Comparison of ENCODE assay signal across 17 cellular contexts in the genomic region with DNA sequence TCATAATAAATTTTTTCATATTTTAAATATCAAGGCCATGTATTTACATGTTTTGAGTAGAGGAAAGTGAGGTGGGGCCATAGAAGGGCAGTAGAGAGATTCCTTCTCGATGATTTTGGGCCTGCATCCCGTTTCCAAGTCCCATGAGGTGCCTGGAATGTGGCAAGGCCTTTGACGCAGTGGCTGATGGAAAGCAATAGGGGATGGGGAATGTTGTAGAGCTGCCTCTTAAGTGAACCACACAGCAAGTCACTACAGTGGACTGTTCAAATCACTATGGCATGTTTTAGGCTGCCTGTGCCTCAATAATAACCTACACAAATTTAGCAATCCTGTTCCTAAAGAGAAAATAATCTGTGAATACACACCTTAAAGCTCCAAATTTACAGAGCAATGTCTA. TPM values are rescaled to one million over a fixed set of nuclear protein-coding genes. Genes with fewer than 3 reads are reported as not detected.
A peak's percentile ranks its signal among the peaks of the same experiment; 100 is the strongest.
DNase-seq lines count a peak whose midpoint lies in the region; ATAC-seq, FAIRE-seq and TF ChIP-seq lines count a peak whose summit lies in the region.
"Had no signal": no experiment of that assay in that cellular context is flagged by ENCODE, and none has a peak within 500 bp of the region (broad histone marks: within the 10 kb centered on the region; RNA-seq: fewer than 3 reads in every experiment).

No MANE protein-coding gene starts in this region.

- H3K14ac ChIP-seq in H1 (ENCODE audit: insufficient read length) = no peak overlapping the region

- no peak overlapping the region for H3K56ac ChIP-seq in H1 (replicated peaks; ENCODE audit: insufficient read length, low read depth, low read length)

- H3K9ac ChIP-seq in H1 (replicated peaks in 1 of 4; ENCODE audit: extremely low read depth in 1 of 4, low read depth in 3 of 4, low read length in 3 of 4) = no peak overlapping the region

- no peak for TF ChIP-seq CTCF in left ventricle myocardium inferior (IDR thresholded peaks at IDR 0.05; ENCODE audit: borderline replicate concordance)
- TF ChIP-seq CTCF in H1 (IDR thresholded peaks at IDR 0.05; ENCODE audit: control extremely low read depth in 1 of 3, insufficient read depth in 1 of 3, low read depth in 1 of 3, low read length in 3 of 3) = no peak

- CTCF ChIA-PET in H1 (lab: Charles Lee; ENCODE audit: partially characterized antibody) = interaction anchor here (0.9 to 1.4 kb wide), 3 partner anchors 9 to 163 kb away, joined by 3 to 4 read pairs (median 3); no protein-coding TSS in a partner anchor

- TF ChIP-seq RAD21 in H1 (IDR thresholded peaks at IDR 0.05 in 1 of 2, conservative IDR thresholded peaks at IDR 0.05 in 1 of 2; ENCODE audit: low read depth in 2 of 2, low read length in 2 of 2) = no peak

- ATAC-seq in Right ventricle myocardium inferior (peak; percentile 72), right cardiac atrium (peak; percentile 51 to 76), HG03354 (IDR thresholded peaks at IDR 0.05; ENCODE audit: poor library complexity, severe bottlenecking, unreplicated experiment) (no peak)

- H2AFZ ChIP-seq in H1 (ENCODE audit: low read length) = no peak overlapping the region

- H3K18ac ChIP-seq in H1 (ENCODE audit: extremely low read depth, low read length) = no peak overlapping the region

- no peak overlapping the region for H3K4ac ChIP-seq in H1 (replicated peaks; ENCODE audit: insufficient read length, low read depth, low read length)

- no peak overlapping the region for H2BK5ac ChIP-seq in H1 (ENCODE audit: low read depth, low read length)

- no peak overlapping the region for H4K5ac ChIP-seq in H1 (ENCODE audit: insufficient read length, low read depth, low read length)

- no peak overlapping the region for H3K4me2 ChIP-seq in H1 (ENCODE audit: insufficient read depth in 1 of 2, low read depth in 2 of 2, low read length in 2 of 2)

- H2BK20ac ChIP-seq in H1 (ENCODE audit: low read length) = no peak overlapping the region

- H3K36me3 ChIP-seq in left ventricle myocardium inferior (no peaks in the 10 kb centered on the region), H1 (ENCODE audit: control insufficient read depth in 2 of 4, insufficient read depth in 4 of 4, low read length in 3 of 4) (no peaks in the 10 kb centered on the region)
- H3K36me3 ChIP-seq: HAP-1 had no signal

- 24% methylated on average over 3 of the region's 3 CpGs; no CpG with 5 or more reads in 1 of the 2 experiments for WGBS in H1 (ENCODE audit: extremely low coverage in 1 of 2, insufficient coverage in 1 of 2, insufficient read length in 1 of 2, insufficient replicate concordance in 2 of 2, low coverage in 1 of 2, low lambda C conversion rate in 2 of 2, missing lambda C conversion rate in 1 of 2), 2 experiments
- 21% methylated on average over 3 of the region's 3 CpGs for WGBS in right cardiac atrium

- H2AK5ac ChIP-seq in H1 (ENCODE audit: low read depth, low read length) = no peak overlapping the region

- no peak overlapping the region for H4K8ac ChIP-seq in H1 (ENCODE audit: extremely low read depth, insufficient read depth, low read length)

- no peaks in the 10 kb centered on the region for H3K4me1 ChIP-seq in left ventricle myocardium inferior
- H3K4me1 ChIP-seq in H1 (replicated peaks in 1 of 4; ENCODE audit: control insufficient read depth in 3 of 4, insufficient read depth in 4 of 4, low read length in 3 of 4) = no peaks in the 10 kb centered on the region
- H3K4me1 ChIP-seq in right cardiac atrium (ENCODE audit: control insufficient read depth, insufficient read depth, low read length) = no peaks in the 10 kb centered on the region
- H3K4me1 ChIP-seq: HAP-1 had no signal

- H3K27me3 ChIP-seq in left ventricle myocardium inferior (ENCODE audit: low read depth) = no peaks in the 10 kb centered on the region
- H3K27me3 ChIP-seq in H1 (replicated peaks in 1 of 4; ENCODE audit: control insufficient read depth in 3 of 4, extremely low read depth in 1 of 4, insufficient read depth in 3 of 4, low read length in 3 of 4) = no peaks in the 10 kb centered on the region
- H3K27me3 ChIP-seq in right cardiac atrium (ENCODE audit: control insufficient read depth, insufficient read depth) = no peaks in the 10 kb centered on the region

- POLR2A ChIA-PET in H1 (lab: Charles Lee; ENCODE audit: partially characterized antibody) = no interaction called here

- H4K20me1 ChIP-seq in H1 (replicated peaks in 1 of 2; ENCODE audit: control insufficient read depth in 1 of 2, insufficient read depth in 2 of 2, low read length in 2 of 2) = no peaks in the 10 kb centered on the region

- no peaks in the 10 kb centered on the region for H3K79me2 ChIP-seq in H1 (ENCODE audit: control insufficient read depth in 1 of 2, insufficient read depth in 2 of 2, low read length in 2 of 2)

- no peak overlapping the region for H2BK120ac ChIP-seq in H1 (replicated peaks; ENCODE audit: low read depth, low read length)

- intact Hi-C loops in Right ventricle myocardium inferior (cut with DNase I) = no loop called here
- intact Hi-C loops in left ventricle myocardium inferior (cut with micrococcal nuclease) = no loop called here
- intact Hi-C loops in right cardiac atrium (cut with DNase I) = no loop called here

- DNase-seq in Right ventricle myocardium inferior (ENCODE audit: missing footprints) (no peak), left ventricle myocardium inferior (no peak), H1 (ENCODE audit: low read depth in 1 of 2, low spot score in 2 of 2) (no peak), right cardiac atrium (peak; percentile 26 to 51 (median 50)), stromal cell of bone marrow (ENCODE audit: low read depth) (peak; percentile 78), COR-L47 (lab: John Stamatoyannopoulos, UW) (no peak), SIG-M5 (lab: John Stamatoyannopoulos, UW) (no peak)
- DNase-seq: C1 segment of cervical spinal cord, EL, Kasumi-1, NCI-H1417, NCI-H2029 treated with DMSO at 0.1 percent for 48 hours, NCI-H226, NCI-H526 had no signal

- H2BK15ac ChIP-seq in H1 (ENCODE audit: low read length) = no peak overlapping the region

- no peaks in the 10 kb centered on the region for H3K23me2 ChIP-seq in H1 (ENCODE audit: low read depth, low read length)

- no peak for TF ChIP-seq POLR2A in H1 (IDR thresholded peaks at IDR 0.05; ENCODE audit: control extremely low read depth in 1 of 2, low read depth in 2 of 2, low read length in 2 of 2)

- no peak for TF ChIP-seq EP300 in H1 (IDR thresholded peaks at IDR 0.05; ENCODE audit: borderline replicate concordance in 1 of 2, low read depth in 2 of 2, low read length in 2 of 2)

- no peaks in the 10 kb centered on the region for H3K79me1 ChIP-seq in H1 (ENCODE audit: low read depth, low read length)

- H4K91ac ChIP-seq in H1 (replicated peaks; ENCODE audit: insufficient read length, low read length) = no peak overlapping the region

- H3K4me3 ChIP-seq in left ventricle myocardium inferior (no peak overlapping the region), H1 (ENCODE audit: extremely low read depth in 1 of 4, insufficient read depth in 2 of 4, low read depth in 3 of 4, low read length in 4 of 4) (no peak overlapping the region), right cardiac atrium (ENCODE audit: low read length) (no peak overlapping the region)
- H3K4me3 ChIP-seq: HAP-1 had no signal

- H3K27ac ChIP-seq in left ventricle myocardium inferior (replicated peaks) (no peak overlapping the region), H1 (ENCODE audit: low read depth, low read length) (no peak overlapping the region), right cardiac atrium (ENCODE audit: low read length) (no peak overlapping the region)
- H3K27ac ChIP-seq: 22Rv1 had no signal

- no peak overlapping the region for H2BK12ac ChIP-seq in H1 (ENCODE audit: low read depth, low read length)

- H3K9me3 ChIP-seq in left ventricle myocardium inferior (replicated peaks) = no peaks in the 10 kb centered on the region
- no peaks in the 10 kb centered on the region for H3K9me3 ChIP-seq in H1 (ENCODE audit: insufficient read depth in 2 of 2, low read depth in 1 of 2, low read length in 1 of 2)
- H3K9me3 ChIP-seq in right cardiac atrium (ENCODE audit: control insufficient read depth, low read length) = no peaks in the 10 kb centered on the region
- H3K9me3 ChIP-seq: HAP-1 had no signal

- no peak for FAIRE-seq in H1 (lab: Jason Lieb, UNC)

- no peak overlapping the region for H3K23ac ChIP-seq in H1 (ENCODE audit: insufficient read length)

TF ChIP-seq in H1, 55 proteins besides CTCF, POLR2A, EP300 and RAD21:
- no peak for TF ChIP-seq HDAC2 (IDR thresholded peaks at IDR 0.05; ENCODE audit: borderline replicate concordance in 1 of 2, low read depth in 2 of 2, low read length in 2 of 2)
- peak; percentile 83 for TF ChIP-seq TEAD4 (IDR thresholded peaks at IDR 0.05; ENCODE audit: low read depth, low read length)
TF ChIP-seq in H1: peak in this region for 1.

RNA-seq across cellular contexts. Expression of a gene that starts 48.3 kb away (rescaled TPM):
- total RNA-seq in Right ventricle myocardium inferior = 136 TPM
- total RNA-seq in left ventricle myocardium inferior = 99.7 TPM
- total RNA-seq in H1 (2021; fragmentation: NEBNext Ultra II Directional; extraction: Animal tissue kit (Norgen Biotek cat#: 25700)) = 213 and 221 TPM in 2 replicates
- polyA plus RNA-seq in H1 (2011; rRNA removed) = 116 and 213 TPM in 2 replicates
- polyA plus RNA-seq in H1 (2011; cell fraction: cytosol; rRNA removed) = 155 TPM
- polyA plus RNA-seq in H1 (2011; cell fraction: nucleus; rRNA removed) = 69.0 TPM
- 222 to 296 TPM (median 237 TPM) in 4 replicates for polyA plus RNA-seq in H1 (2012, experiment 1 of 2)
- polyA plus RNA-seq in H1 (2012, experiment 2 of 2) = 183 TPM
- polyA plus RNA-seq in H1 (2013, experiment 1 of 2) = 155 TPM
- polyA plus RNA-seq in H1 (2013, experiment 2 of 2) = 154 TPM
- polyA minus RNA-seq in H1 (2011; rRNA and poly(A)+ RNA removed) = 115 and 127 TPM in 2 replicates
- polyA minus RNA-seq in H1 (2011; cell fraction: cytosol; rRNA and poly(A)+ RNA removed) = 230 TPM
- polyA minus RNA-seq in H1 (2011; cell fraction: nucleus; rRNA and poly(A)+ RNA removed) = 90.3 TPM
- total RNA-seq in right cardiac atrium = 100 to 1,000 TPM; 145 to 218 (median 167) TPM
- 168 TPM for polyA plus RNA-seq in right cardiac atrium

Comparison
In these comparisons a context has a peak if more than half of its experiments do, and no peak if none do; other contexts are left out.
1. DNase-seq: peak in right cardiac atrium (3 of 3) and stromal cell of bone marrow (single experiment); none in Right ventricle myocardium inferior (single experiment), left ventricle myocardium inferior (single experiment), H1 (0 of 2), COR-L47 (single experiment) and SIG-M5 (single experiment).